Comparison of ENCODE assay signal across 20 cellular contexts in the genomic region with DNA sequence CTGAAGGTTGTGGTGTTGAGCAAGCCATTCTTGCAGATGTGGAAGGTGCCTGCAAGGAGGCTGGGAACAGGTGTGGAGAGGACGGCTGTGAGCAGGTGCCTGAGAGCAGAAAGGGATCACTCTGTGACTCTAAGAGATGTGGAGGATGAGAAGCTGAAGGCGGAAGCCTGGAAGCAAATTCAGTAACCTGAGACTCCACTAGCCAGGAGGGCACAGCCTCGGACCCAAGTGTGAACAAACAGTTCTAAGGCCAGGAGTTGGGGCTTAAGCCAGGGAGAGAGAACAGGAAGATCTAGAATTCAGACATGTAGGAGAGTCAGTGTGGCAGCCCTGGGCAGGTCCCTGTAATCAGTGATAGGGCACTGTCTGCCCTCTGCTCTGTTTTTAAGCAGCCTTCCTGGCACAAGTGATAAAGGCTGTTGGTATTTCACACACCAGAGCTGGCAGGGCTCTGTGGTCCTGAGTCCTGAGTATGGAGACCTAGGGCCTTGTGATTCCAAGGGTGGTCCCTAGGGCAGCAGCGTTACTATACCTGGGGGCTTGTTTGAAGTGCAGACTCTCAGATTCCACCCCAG.
"Had no signal": no experiment of that assay in that cellular context is flagged by ENCODE, and none has a peak within 500 bp of the region (broad histone marks: within the 10 kb centered on the region; RNA-seq: fewer than 3 reads in every experiment).

No MANE protein-coding gene starts in this region.

- DNase-seq: activated CD4-positive, alpha-beta memory T cell treated with anti-CD3 and anti-CD28 coated beads, Interleukin-2, amount 10 ng/mL, durations not matched to agents 7 days and 5 days; activated CD4-positive, alpha-beta T cell treated with anti-CD3 and anti-CD28 coated beads, Interleukin-2, amount 10 ng/mL, durations not matched to agents 24 days and 14 days; activated CD8-positive, alpha-beta memory T cell treated with anti-CD3 and anti-CD28 coated beads, Interleukin-2, amount 10 ng/mL, durations not matched to agents 7 days and 5 days; activated effector memory CD4-positive, alpha-beta T cell treated with anti-CD3 and anti-CD28 coated beads, Interleukin-2, amount 50 U/mL, for 16 hours; activated naive CD4-positive, alpha-beta T cell treated with anti-CD3 and anti-CD28 coated beads, Interleukin-2, amount 10 ng/mL, durations not matched to agents 7 days and 5 days; activated naive CD8-positive, alpha-beta T cell treated with anti-CD3 and anti-CD28 coated beads, Interleukin-2, amount 50 U/mL, for 24 hours; activated T-cell treated with anti-CD3 and anti-CD28 coated beads for 4 hours; effector CD4-positive, alpha-beta T cell; midbrain; natural killer cell; retina; stimulated activated CD4-positive, alpha-beta T cell treated with anti-CD3 and anti-CD28 coated beads, Interleukin-4, amount 100 ng/mL, for 24 hours; substantia nigra; T1000; thyroid gland; upper lobe of right lung had no signal

- H3K27ac Mint-ChIP-seq: activated CD4-positive, alpha-beta memory T cell treated with anti-CD3 and anti-CD28 coated beads, Interleukin-2, amount 10 ng/mL, durations not matched to agents 7 days and 5 days; activated CD4-positive, alpha-beta T cell treated with anti-CD3 and anti-CD28 coated beads, Interleukin-2, amount 10 ng/mL, durations not matched to agents 24 days and 14 days; activated CD8-positive, alpha-beta memory T cell treated with anti-CD3 and anti-CD28 coated beads, Interleukin-2, amount 10 ng/mL, durations not matched to agents 7 days and 5 days; activated naive CD4-positive, alpha-beta T cell treated with anti-CD3 and anti-CD28 coated beads, Interleukin-2, amount 10 ng/mL, durations not matched to agents 7 days and 5 days; activated naive CD8-positive, alpha-beta T cell treated with anti-CD3 and anti-CD28 coated beads, Interleukin-2, amount 50 U/mL, for 24 hours; dendritic cell treated with granulocyte-macrophage colony-stimulating factor and Interleukin-4, amounts not matched to agents 40 ng/mL and 50 ng/mL, for 4 days; natural killer cell; progenitor cell of endocrine pancreas; stimulated activated naive CD8-positive, alpha-beta T cell treated with anti-CD3 and anti-CD28 coated beads, Interleukin-15, Interleukin-2, amounts not matched to agents 100 ng/mL and 50 ng/mL, for 24 hours had no signal

- H3K27ac ChIP-seq: thyroid gland, upper lobe of right lung had no signal

- H3K27me3 ChIP-seq: thyroid gland had no signal

- H3K36me3 ChIP-seq: thyroid gland, upper lobe of right lung had no signal

- ATAC-seq: activated CD4-positive, CD25-positive, alpha-beta regulatory T cell treated with anti-CD3 and anti-CD28 coated beads, Interleukin-2, amount 50 U/mL, for 24 hours; activated CD8-positive, alpha-beta memory T cell treated with anti-CD3 and anti-CD28 coated beads, Interleukin-2, amount 10 ng/mL, durations not matched to agents 7 days and 5 days; activated naive CD8-positive, alpha-beta T cell treated with anti-CD3 and anti-CD28 coated beads, Interleukin-2, amount 50 U/mL, for 24 hours; natural killer cell; upper lobe of right lung had no signal

- H3K27me3 Mint-ChIP-seq: progenitor cell of endocrine pancreas had no signal

- H3K4me3 ChIP-seq: thyroid gland, upper lobe of right lung had no signal

- H3K36me3 Mint-ChIP-seq: activated CD8-positive, alpha-beta memory T cell treated with anti-CD3 and anti-CD28 coated beads, Interleukin-2, amount 10 ng/mL, durations not matched to agents 7 days and 5 days; activated naive CD4-positive, alpha-beta T cell treated with anti-CD3 and anti-CD28 coated beads, Interleukin-2, amount 10 ng/mL, durations not matched to agents 7 days and 5 days; natural killer cell had no signal

- H3K4me1 Mint-ChIP-seq: activated CD4-positive, alpha-beta T cell treated with anti-CD3 and anti-CD28 coated beads, Interleukin-2, amount 10 ng/mL, durations not matched to agents 24 days and 14 days; activated naive CD4-positive, alpha-beta T cell treated with anti-CD3 and anti-CD28 coated beads, Interleukin-2, amount 10 ng/mL, durations not matched to agents 7 days and 5 days; activated naive CD8-positive, alpha-beta T cell treated with anti-CD3 and anti-CD28 coated beads, Interleukin-2, amount 50 U/mL, for 24 hours had no signal

- H3K4me3 Mint-ChIP-seq: activated CD4-positive, alpha-beta memory T cell treated with anti-CD3 and anti-CD28 coated beads, Interleukin-2, amount 10 ng/mL, durations not matched to agents 7 days and 5 days; activated CD4-positive, alpha-beta T cell treated with anti-CD3 and anti-CD28 coated beads, Interleukin-2, amount 10 ng/mL, durations not matched to agents 24 days and 14 days; activated CD8-positive, alpha-beta memory T cell treated with anti-CD3 and anti-CD28 coated beads, Interleukin-2, amount 10 ng/mL, durations not matched to agents 7 days and 5 days; activated naive CD4-positive, alpha-beta T cell treated with anti-CD3 and anti-CD28 coated beads, Interleukin-2, amount 10 ng/mL, durations not matched to agents 7 days and 5 days; activated naive CD8-positive, alpha-beta T cell treated with anti-CD3 and anti-CD28 coated beads, Interleukin-2, amount 50 U/mL, for 24 hours; dendritic cell treated with granulocyte-macrophage colony-stimulating factor and Interleukin-4, amounts not matched to agents 40 ng/mL and 50 ng/mL, for 4 days; natural killer cell; stimulated activated naive CD8-positive, alpha-beta T cell treated with anti-CD3 and anti-CD28 coated beads, Interleukin-15, Interleukin-2, amounts not matched to agents 100 ng/mL and 50 ng/mL, for 24 hours had no signal

- H3K9me3 ChIP-seq: thyroid gland, upper lobe of right lung had no signal

- H3K9me3 Mint-ChIP-seq: activated CD4-positive, alpha-beta memory T cell treated with anti-CD3 and anti-CD28 coated beads, Interleukin-2, amount 10 ng/mL, durations not matched to agents 7 days and 5 days; activated CD4-positive, alpha-beta T cell treated with anti-CD3 and anti-CD28 coated beads, Interleukin-2, amount 10 ng/mL, durations not matched to agents 24 days and 14 days; activated naive CD4-positive, alpha-beta T cell treated with anti-CD3 and anti-CD28 coated beads, Interleukin-2, amount 10 ng/mL, durations not matched to agents 7 days and 5 days; activated naive CD8-positive, alpha-beta T cell treated with anti-CD3 and anti-CD28 coated beads, Interleukin-2, amount 50 U/mL, for 24 hours; dendritic cell treated with granulocyte-macrophage colony-stimulating factor and Interleukin-4, amounts not matched to agents 40 ng/mL and 50 ng/mL, for 4 days; natural killer cell; stimulated activated naive CD8-positive, alpha-beta T cell treated with anti-CD3 and anti-CD28 coated beads, Interleukin-15, Interleukin-2, amounts not matched to agents 100 ng/mL and 50 ng/mL, for 24 hours had no signal

- H3K4me1 ChIP-seq: upper lobe of right lung had no signal
